Comparison of ENCODE assay signal across 29 cellular contexts in the genomic region with DNA sequence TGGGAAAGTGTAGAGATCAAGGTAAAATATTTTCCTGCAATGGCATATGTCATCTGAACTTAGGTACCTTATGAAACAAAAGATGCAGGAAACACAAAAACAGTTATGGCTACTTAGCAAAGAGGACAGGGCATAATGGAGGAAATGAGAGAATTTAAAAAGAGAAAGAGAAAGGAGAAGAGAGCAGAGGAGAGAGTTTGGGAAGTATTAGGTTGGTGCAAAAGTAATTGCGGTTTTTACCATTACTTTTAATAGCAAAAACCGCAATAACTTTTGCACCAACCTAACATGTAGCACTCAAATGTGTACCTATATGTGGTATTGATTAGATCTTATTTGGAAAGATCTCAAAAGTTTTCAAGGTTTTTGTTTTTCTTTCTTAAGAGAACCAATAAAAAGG.
"Had no signal": no experiment of that assay in that cellular context is flagged by ENCODE, and none has a peak within 500 bp of the region (broad histone marks: within the 10 kb centered on the region; RNA-seq: fewer than 3 reads in every experiment).

No MANE protein-coding gene starts in this region.

- H3K79me2 ChIP-seq: parathyroid adenoma had no signal

- H3K9me3 ChIP-seq: neutrophil, suprapubic skin, thoracic aorta, upper lobe of right lung had no signal

- H3K27ac Mint-ChIP-seq: immature natural killer cell; mesothelial cell of epicardium; naive B cell; natural killer cell; nephron progenitor cell; neural progenitor cell; stimulated activated effector memory CD8-positive, alpha-beta T cell treated with anti-CD3 and anti-CD28 coated beads, Interleukin-12 subunit alpha, Interleukin-12 subunit beta, amount 100 ng/mL, for 72 hours; stimulated activated naive CD8-positive, alpha-beta T cell treated with anti-CD3 and anti-CD28 coated beads, Interleukin-15, Interleukin-2, amounts not matched to agents 100 ng/mL and 50 ng/mL, for 24 hours had no signal

- H3K27me3 ChIP-seq: neural progenitor cell, neutrophil, right atrium auricular region, spleen, suprapubic skin, tibial artery, upper lobe of right lung had no signal

- H3K4me2 ChIP-seq: neural progenitor cell had no signal

- H3K27ac ChIP-seq: left ventricle myocardium inferior, neural progenitor cell, neutrophil, parathyroid adenoma, right atrium auricular region, skin epidermis, spleen, suprapubic skin, thoracic aorta, tibial artery, upper lobe of right lung had no signal

- H2AFZ ChIP-seq: neural progenitor cell, parathyroid adenoma had no signal

- H3K4me3 Mint-ChIP-seq: immature natural killer cell; mesothelial cell of epicardium; naive B cell; natural killer cell; nephron progenitor cell; neural progenitor cell; stimulated activated effector memory CD8-positive, alpha-beta T cell treated with anti-CD3 and anti-CD28 coated beads, Interleukin-12 subunit alpha, Interleukin-12 subunit beta, amount 100 ng/mL, for 72 hours; stimulated activated naive CD8-positive, alpha-beta T cell treated with anti-CD3 and anti-CD28 coated beads, Interleukin-15, Interleukin-2, amounts not matched to agents 100 ng/mL and 50 ng/mL, for 24 hours had no signal

- H3K4me1 ChIP-seq: left ventricle myocardium inferior, neural progenitor cell, parathyroid adenoma, right atrium auricular region, spleen, suprapubic skin, tibial artery, upper lobe of right lung had no signal

- H3K9me3 Mint-ChIP-seq: natural killer cell; stimulated activated effector memory CD8-positive, alpha-beta T cell treated with anti-CD3 and anti-CD28 coated beads, Interleukin-12 subunit alpha, Interleukin-12 subunit beta, amount 100 ng/mL, for 72 hours; stimulated activated naive CD8-positive, alpha-beta T cell treated with anti-CD3 and anti-CD28 coated beads, Interleukin-15, Interleukin-2, amounts not matched to agents 100 ng/mL and 50 ng/mL, for 24 hours had no signal

- H3K4me3 ChIP-seq: left ventricle myocardium inferior, lung, neural progenitor cell, right atrium auricular region, skin epidermis, spleen, suprapubic skin, thoracic aorta, tibial artery, upper lobe of right lung had no signal

- H3K9ac ChIP-seq: neural progenitor cell, parathyroid adenoma had no signal

- ATAC-seq: left colon; natural killer cell; sciatic nerve; stimulated activated effector memory CD8-positive, alpha-beta T cell treated with anti-CD3 and anti-CD28 coated beads, Interleukin-12 subunit alpha, Interleukin-12 subunit beta, amount 100 ng/mL, for 72 hours; upper lobe of right lung had no signal

- H3K4me1 Mint-ChIP-seq: immature natural killer cell; mesothelial cell of epicardium; naive B cell; natural killer cell; nephron progenitor cell; neural progenitor cell; stimulated activated effector memory CD8-positive, alpha-beta T cell treated with anti-CD3 and anti-CD28 coated beads, Interleukin-12 subunit alpha, Interleukin-12 subunit beta, amount 100 ng/mL, for 72 hours had no signal

- H3K27me3 Mint-ChIP-seq: naive B cell had no signal

- DNase-seq: hypothalamus; immature natural killer cell; kidney; left colon; left ventricle myocardium inferior; mesendoderm; naive B cell; natural killer cell; nephron progenitor cell; occipital lobe; spleen; stimulated activated CD4-positive, alpha-beta T cell treated with anti-CD3 and anti-CD28 coated beads, Interleukin-4, amount 100 ng/mL, for 24 hours; stimulated activated naive CD4-positive, alpha-beta T cell; tibial artery; upper lobe of right lung had no signal

- H3K36me3 Mint-ChIP-seq: immature natural killer cell; naive B cell; natural killer cell; neural progenitor cell; stimulated activated effector memory CD8-positive, alpha-beta T cell treated with anti-CD3 and anti-CD28 coated beads, Interleukin-12 subunit alpha, Interleukin-12 subunit beta, amount 100 ng/mL, for 72 hours had no signal

- FAIRE-seq: islet of Langerhans, kidney, urothelium cell line had no signal

- H3K36me3 ChIP-seq: left ventricle myocardium inferior, neural progenitor cell, neutrophil, right atrium auricular region, spleen, suprapubic skin, thoracic aorta, tibial artery, upper lobe of right lung had no signal
